13 cellular contexts compared by ENCODE assay signal in genomic region chr21:46061063-46061462, GRCh38. TPM values are rescaled to one million over a fixed set of nuclear protein-coding genes. Genes with fewer than 3 reads are reported as not detected.
DNase-seq lines count a peak whose midpoint lies in the region; ATAC-seq and TF ChIP-seq lines count a peak whose summit lies in the region.
"Had no signal": no experiment of that assay in that cellular context is flagged by ENCODE, and none has a peak within 500 bp of the region (broad histone marks: within the 10 kb centered on the region; RNA-seq: fewer than 3 reads in every experiment).

No MANE protein-coding gene starts in this region.

- H3K4me3 ChIP-seq in lower lobe of right lung: no peak overlapping the region

- peak overlapping the region; percentile 96 for H3K27ac Mint-ChIP-seq in HFFc6
- peak overlapping the region; percentile 81 for H3K27ac Mint-ChIP-seq in activated naive CD8-positive, alpha-beta T cell treated with anti-CD3 and anti-CD28 coated beads, Interleukin-2, amount 50 U/mL, for 24 hours
- H3K27ac Mint-ChIP-seq: activated B cell treated with CpG ODN at 0.5 μM for 24 hours; effector memory CD8-positive, alpha-beta T cell had no signal

- H3K4me3 Mint-ChIP-seq in HFFc6: peak overlapping the region; percentile 51
- peak overlapping the region; percentile 24 for H3K4me3 Mint-ChIP-seq in activated naive CD8-positive, alpha-beta T cell treated with anti-CD3 and anti-CD28 coated beads, Interleukin-2, amount 50 U/mL, for 24 hours
- H3K4me3 Mint-ChIP-seq: activated B cell treated with CpG ODN at 0.5 μM for 24 hours; effector memory CD8-positive, alpha-beta T cell; neural crest cell had no signal

- intact Hi-C loops in lower lobe of right lung (cut with DNase I): no loop called here

- peaks cover 2% of the 10 kb centered on the region; the same call in 1 of the 2 replicates for H3K27me3 Mint-ChIP-seq in HFFc6 (ENCODE audit: insufficient read depth)
- peaks cover 32% of the 10 kb centered on the region for H3K27me3 Mint-ChIP-seq in activated naive CD8-positive, alpha-beta T cell treated with anti-CD3 and anti-CD28 coated beads, Interleukin-2, amount 50 U/mL, for 24 hours

- DNase-seq in HFFc6: no peak
- no peak for DNase-seq in activated naive CD8-positive, alpha-beta T cell treated with anti-CD3 and anti-CD28 coated beads, Interleukin-2, amount 50 U/mL, for 24 hours
- DNase-seq in lower lobe of right lung: no peak
- peak; percentile 23 for DNase-seq in stimulated activated naive CD8-positive, alpha-beta T cell treated with anti-CD3 and anti-CD28 coated beads, Interleukin-15, Interleukin-2, amounts not matched to agents 100 U/mL and 50 U/mL, for 24 hours
- DNase-seq in stimulated activated CD8-positive, alpha-beta memory T cell treated with anti-CD3 and anti-CD28 coated beads, Interleukin-4, amount 100 ng/mL, for 48 hours: no peak
- no peak for DNase-seq in NCI-H748 (lab: John Stamatoyannopoulos, UW; ENCODE audit: unreplicated experiment)
- DNase-seq: activated B cell treated with CpG ODN at 0.5 μM for 24 hours; C1 segment of cervical spinal cord; effector memory CD8-positive, alpha-beta T cell; NCI-H345 had no signal

- H3K4me1 ChIP-seq in lower lobe of right lung: peaks cover 25% of the 10 kb centered on the region

- H3K36me3 Mint-ChIP-seq in HFFc6 (ENCODE audit: low read depth): peaks cover 39% of the 10 kb centered on the region
- H3K36me3 Mint-ChIP-seq in activated naive CD8-positive, alpha-beta T cell treated with anti-CD3 and anti-CD28 coated beads, Interleukin-2, amount 50 U/mL, for 24 hours (ENCODE audit: low read depth): peaks cover 2% of the 10 kb centered on the region

- peak; percentile 15 for ATAC-seq in activated naive CD8-positive, alpha-beta T cell treated with anti-CD3 and anti-CD28 coated beads, Interleukin-2, amount 50 U/mL, for 24 hours
- ATAC-seq in lower lobe of right lung (no peak), HG03354 (IDR thresholded peaks at IDR 0.05; ENCODE audit: poor library complexity, severe bottlenecking, unreplicated experiment) (no peak), HG02642 (IDR thresholded peaks at IDR 0.05; ENCODE audit: poor library complexity, unreplicated experiment) (no peak)
- ATAC-seq in stimulated activated naive CD8-positive, alpha-beta T cell treated with anti-CD3 and anti-CD28 coated beads, Interleukin-15, Interleukin-2, amounts not matched to agents 100 U/mL and 50 U/mL, for 24 hours: peak; percentile 17

- H3K36me3 ChIP-seq in lower lobe of right lung: no peaks in the 10 kb centered on the region

- H3K27ac ChIP-seq in lower lobe of right lung: peak overlapping the region; percentile 39

- peaks cover 37% of the 10 kb centered on the region for H3K9me3 Mint-ChIP-seq in HFFc6
- H3K9me3 Mint-ChIP-seq in activated naive CD8-positive, alpha-beta T cell treated with anti-CD3 and anti-CD28 coated beads, Interleukin-2, amount 50 U/mL, for 24 hours: peaks cover 12% of the 10 kb centered on the region

- peaks cover 66% of the 10 kb centered on the region for H3K4me1 Mint-ChIP-seq in HFFc6 (ENCODE audit: low read depth)
- peaks cover 81% of the 10 kb centered on the region for H3K4me1 Mint-ChIP-seq in activated naive CD8-positive, alpha-beta T cell treated with anti-CD3 and anti-CD28 coated beads, Interleukin-2, amount 50 U/mL, for 24 hours

- TF ChIP-seq CTCF in HFFc6 (IDR thresholded peaks at IDR 0.05): no peak
- TF ChIP-seq CTCF in lower lobe of right lung (IDR thresholded peaks at IDR 0.05): no peak

- H3K27me3 ChIP-seq in lower lobe of right lung (ENCODE audit: low read depth): peaks cover 57% of the 10 kb centered on the region

- H3K9me3 ChIP-seq in lower lobe of right lung: peaks cover 7% of the 10 kb centered on the region

RNA-seq across cellular contexts. Expression of gene COL6A2, which starts 36.8 kb away (rescaled TPM):
- total RNA-seq in HFFc6 (2021; fragmentation: NEBNext Ultra II Directional; extraction: Animal tissue kit (Norgen Biotek cat#: 25700)): 100 to 1,000 TPM; 426 to 514 (median 467) TPM
- total RNA-seq in lower lobe of right lung: 227 TPM

Comparison
In these comparisons a context has a peak if more than half of its experiments do, and no peak if none do; other contexts are left out.
1. ATAC-seq: peak in activated naive CD8-positive, alpha-beta T cell treated with anti-CD3 and anti-CD28 coated beads, Interleukin-2, amount 50 U/mL, for 24 hours (single experiment) and stimulated activated naive CD8-positive, alpha-beta T cell treated with anti-CD3 and anti-CD28 coated beads, Interleukin-15, Interleukin-2, amounts not matched to agents 100 U/mL and 50 U/mL, for 24 hours (single experiment); none in lower lobe of right lung (0 of 2), HG03354 (single experiment) and HG02642 (single experiment).